7 cellular contexts compared by ENCODE assay signal in the genomic region with DNA sequence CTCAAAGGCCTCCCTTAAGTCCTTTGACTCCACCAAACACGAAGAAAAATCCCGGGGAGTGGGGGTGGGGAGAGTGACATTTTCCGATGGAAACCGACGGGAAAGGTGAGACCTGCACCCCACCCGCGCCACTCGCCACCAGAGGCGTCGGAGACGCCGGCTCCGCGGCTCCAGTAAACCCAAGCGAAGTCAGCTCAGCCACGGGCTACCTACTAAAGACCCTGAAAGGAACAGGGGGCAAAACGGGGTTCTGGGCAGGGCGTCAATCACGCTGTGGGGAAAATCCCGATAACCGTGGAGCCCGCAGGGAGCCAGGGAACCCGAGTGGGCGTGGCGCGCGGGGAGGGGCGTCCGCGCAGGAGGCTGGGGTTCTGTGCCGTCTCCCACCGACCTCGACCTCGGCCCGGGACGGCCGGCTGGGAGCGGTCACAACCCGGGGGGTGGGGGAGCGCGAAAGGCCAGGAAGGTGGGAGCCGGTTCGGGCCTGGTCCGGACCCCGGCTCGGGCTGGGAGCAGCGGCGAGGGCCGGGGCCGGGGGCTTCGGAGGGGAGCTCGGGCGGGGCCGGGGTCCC. TPM values are rescaled to one million over a fixed set of nuclear protein-coding genes. Genes with fewer than 3 reads are reported as not detected.
DNase-seq lines count a peak whose midpoint lies in the region; ATAC-seq, FAIRE-seq and TF ChIP-seq lines count a peak whose summit lies in the region.

No MANE protein-coding gene starts in this region.

- H3K4me3 Mint-ChIP-seq in T-cell = peak overlapping the region; percentile 80 to 84 (median 82)

- peak overlapping the region; percentile 75 for H3K4me2 ChIP-seq in keratinocyte (ENCODE audit: control insufficient read depth, extremely low read depth, insufficient read depth, low read depth, low read length)

- dilution Hi-C loops in keratinocyte (cut with MboI; ENCODE audit: extremely low pct_ligation_motif_present, low sequenced_read_pairs) = no loop called here

- no peaks in the 10 kb centered on the region for H3K9me1 ChIP-seq in keratinocyte (ENCODE audit: control insufficient read depth, extremely low read depth, insufficient read depth, low read length)

- peaks cover 53% of the 10 kb centered on the region for H3K79me2 ChIP-seq in keratinocyte (ENCODE audit: control insufficient read depth, insufficient read depth, low read length)

- no peak for FAIRE-seq in keratinocyte (lab: Jason Lieb, UNC)

- H3K9me3 ChIP-seq in keratinocyte (ENCODE audit: control insufficient read depth, low read depth, low read length) = no peaks in the 10 kb centered on the region

- no peaks in the 10 kb centered on the region for H3K27me3 ChIP-seq in keratinocyte (ENCODE audit: control insufficient read depth, extremely low read depth, insufficient read depth, low read length)

- peak overlapping the region; percentile 91 to 98 (median 94) for H3K4me3 ChIP-seq in keratinocyte (ENCODE audit: control insufficient read depth in 2 of 3, extremely low read depth in 1 of 3, insufficient read depth in 2 of 3, low read depth in 1 of 3, low read length in 3 of 3)

- peak overlapping the region; percentile 28 to 66 for H3K27ac Mint-ChIP-seq in T-cell

- H4K20me1 ChIP-seq in keratinocyte (ENCODE audit: control insufficient read depth, extremely low read depth, insufficient read depth, low read length) = peaks cover 17% of the 10 kb centered on the region

- H3K36me3 ChIP-seq in keratinocyte (ENCODE audit: control insufficient read depth in 2 of 2, extremely low read depth in 1 of 2, insufficient read depth in 2 of 2, low read length in 2 of 2) = peaks cover 11 to 18% of the 10 kb centered on the region in 2 experiments

- peaks cover 10% of the 10 kb centered on the region for H3K4me1 ChIP-seq in keratinocyte (ENCODE audit: control insufficient read depth, extremely low read depth, insufficient read depth, low read length)

- H3K4me1 Mint-ChIP-seq in T-cell = peaks cover 34 to 40% (median 38%) of the 10 kb centered on the region in 3 donors

- no peaks in the 10 kb centered on the region for H3K27me3 Mint-ChIP-seq in T-cell

- TF ChIP-seq CTCF in keratinocyte (optimal IDR thresholded peaks at IDR 0.05 in 1 of 3, IDR thresholded peaks at IDR 0.05 in 1 of 3, conservative IDR thresholded peaks at IDR 0.05 in 1 of 3; ENCODE audit: extremely low read depth in 1 of 3, insufficient read depth in 2 of 3, low read length in 3 of 3) = peak in 2 of 3 experiments; percentile 14 to 16

- POLR2A ChIA-PET in T-cell (lab: Charles Lee) = no interaction called here

- CTCF ChIA-PET in T-cell (lab: Charles Lee) = no interaction called here

- no peaks in the 10 kb centered on the region for H3K9me3 Mint-ChIP-seq in T-cell

- ATAC-seq in GM18867 (IDR thresholded peaks at IDR 0.05; ENCODE audit: unreplicated experiment) (peak; percentile 14), HG02973 (IDR thresholded peaks at IDR 0.05; ENCODE audit: unreplicated experiment) (peak; percentile 19), T-cell (replicated peaks in 1 of 4) (peak; percentile 9 to 53 (median 23))

- peak in 29 of 34 experiments; percentile 4 to 58 (median 27) for DNase-seq in T-cell
- peak; percentile 51 for DNase-seq in astrocyte of the hippocampus (ENCODE audit: low read depth, low spot score)
- no peak for DNase-seq in keratinocyte (ENCODE audit: low read depth, low spot score)
- DNase-seq in stimulated activated CD4-positive, alpha-beta T cell treated with anti-CD3 and anti-CD28 coated beads, Interleukin-2, amount 100 ng/mL, for 24 hours = peak; percentile 59
- no peak for DNase-seq in RKO (ENCODE audit: low spot score)

- peak overlapping the region; percentile 93 for H3K9ac ChIP-seq in keratinocyte (ENCODE audit: control insufficient read depth, extremely low read depth, insufficient read depth, low read length)

- no peak overlapping the region for H2AFZ ChIP-seq in keratinocyte (ENCODE audit: control insufficient read depth, low read length)

- H3K27ac ChIP-seq in keratinocyte (ENCODE audit: control insufficient read depth, insufficient read depth, low read length) = peak overlapping the region; percentile 86

- peaks cover 7% of the 10 kb centered on the region for H3K36me3 Mint-ChIP-seq in T-cell

RNA-seq across cellular contexts. Expression of gene WDR45B, which starts 0.6 kb away (rescaled TPM):
- 10 to 100 TPM; 57.3 to 81.5 (median 59.4) TPM for total RNA-seq in T-cell
- polyA plus RNA-seq in keratinocyte = 77.2 to 92.4 TPM (median 89.2 TPM) in 3 replicates
- polyA plus RNA-seq in keratinocyte (2011; ENCODE audit: low read depth) = 105 TPM
- 78.5 and 113 TPM in 2 replicates for polyA plus RNA-seq in keratinocyte (2011; cell fraction: cytosol; rRNA removed)
- 84.1 and 91.4 TPM in 2 replicates for polyA plus RNA-seq in keratinocyte (2011; cell fraction: nucleus; rRNA removed)
- 56.9 and 66.5 TPM in 2 replicates for polyA plus RNA-seq in keratinocyte (2012; ENCODE audit: low replicate concordance)
- 66.9 to 72.3 TPM (median 72.1 TPM) in 3 replicates for polyA minus RNA-seq in keratinocyte
- polyA minus RNA-seq in keratinocyte (2011; cell fraction: cytosol; rRNA and poly(A)+ RNA removed) = 67.3 TPM
- 29.9 and 42.0 TPM in 2 replicates for polyA minus RNA-seq in keratinocyte (2011; cell fraction: nucleus; rRNA and poly(A)+ RNA removed)

RNA-seq across cellular contexts. Expression of gene RAB40B, which starts 50.8 kb away (rescaled TPM):
- 1 to 10 TPM; 4.4 to 8.7 (median 7.1) TPM for total RNA-seq in T-cell
- polyA plus RNA-seq in keratinocyte = 10.6 to 15.1 TPM (median 11.4 TPM) in 3 replicates
- polyA plus RNA-seq in keratinocyte (2011; ENCODE audit: low read depth) = 5.5 TPM
- polyA plus RNA-seq in keratinocyte (2011; cell fraction: cytosol; rRNA removed) = 8.4 and 13.4 TPM in 2 replicates
- 13.5 and 15.4 TPM in 2 replicates for polyA plus RNA-seq in keratinocyte (2011; cell fraction: nucleus; rRNA removed)
- polyA plus RNA-seq in keratinocyte (2012; ENCODE audit: low replicate concordance) = 11.0 and 15.2 TPM in 2 replicates
- 4.0 to 18.9 TPM (median 12.2 TPM) in 3 replicates for polyA minus RNA-seq in keratinocyte
- polyA minus RNA-seq in keratinocyte (2011; cell fraction: cytosol; rRNA and poly(A)+ RNA removed) = 12.9 TPM
- 5.4 and 5.6 TPM in 2 replicates for polyA minus RNA-seq in keratinocyte (2011; cell fraction: nucleus; rRNA and poly(A)+ RNA removed)

Comparison
In these comparisons a context has a peak if more than half of its experiments do, and no peak if none do; other contexts are left out.
1. DNase-seq: peak in T-cell (29 of 34), astrocyte of the hippocampus (single experiment) and stimulated activated CD4-positive, alpha-beta T cell treated with anti-CD3 and anti-CD28 coated beads, Interleukin-2, amount 100 ng/mL, for 24 hours (2 of 2); none in keratinocyte (single experiment) and RKO (single experiment).
2. Peak in every context shown above with its lines, with median percentiles within 50 percentile points of each other: ATAC-seq.